Comparison of ENCODE assay signal across 26 cellular contexts in the genomic region with DNA sequence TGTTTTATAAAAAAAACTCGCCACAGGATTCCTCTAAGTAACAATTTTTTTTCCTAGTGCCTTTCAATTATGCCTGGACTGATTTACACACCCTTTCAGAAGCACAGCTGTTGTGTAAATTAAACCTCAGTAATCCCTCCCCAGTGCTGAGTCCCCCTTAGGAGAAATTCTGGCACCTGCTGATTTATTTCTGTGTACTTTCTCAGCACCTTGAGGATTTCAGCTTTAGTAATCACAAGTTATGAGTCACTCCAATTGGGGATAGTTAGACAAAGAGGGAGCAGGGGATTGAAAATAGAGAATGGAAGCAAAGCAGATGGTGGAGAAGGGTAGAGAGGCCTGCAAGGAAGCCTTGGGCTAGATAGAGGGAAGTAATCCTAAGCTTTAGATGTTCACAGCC.
DNase-seq lines count a peak whose midpoint lies in the region; ATAC-seq and TF ChIP-seq lines count a peak whose summit lies in the region.
"Had no signal": no experiment of that assay in that cellular context is flagged by ENCODE, and none has a peak within 500 bp of the region (broad histone marks: within the 10 kb centered on the region; RNA-seq: fewer than 3 reads in every experiment).

No MANE protein-coding gene starts in this region.

- no peaks in the 10 kb centered on the region for H3K36me3 ChIP-seq in A673 (ENCODE audit: insufficient read depth, low read length, poor library complexity, severe bottlenecking)
- no peaks in the 10 kb centered on the region for H3K36me3 ChIP-seq in HEK293 (ENCODE audit: control insufficient read depth in 2 of 2, insufficient read depth in 1 of 2, low read length in 2 of 2)
- H3K36me3 ChIP-seq: thoracic aorta, vagina had no signal

- H3K9me3 ChIP-seq in A673 (ENCODE audit: low read depth, low read length, poor library complexity, severe bottlenecking) (no peaks in the 10 kb centered on the region), HEK293 (ENCODE audit: control insufficient read depth, insufficient read depth, low read depth, low read length) (no peaks in the 10 kb centered on the region)
- H3K9me3 ChIP-seq: heart right ventricle, mucosa of descending colon, thoracic aorta, vagina had no signal

- peak; percentile 14 for DNase-seq in A673 (ENCODE audit: low spot score)
- peak; percentile 99 for DNase-seq in NCI-H69 (lab: John Stamatoyannopoulos, UW)
- DNase-seq in substantia nigra (lab: John Stamatoyannopoulos, UW): no peak
- DNase-seq in hippocampal formation (lab: John Stamatoyannopoulos, UW): no peak
- DNase-seq: activated naive CD4-positive, alpha-beta T cell treated with anti-CD3 and anti-CD28 coated beads, Interleukin-2, amount 10 ng/mL, durations not matched to agents 7 days and 5 days; central memory CD4-positive, alpha-beta T cell; HCEC 1CT; heart right ventricle; immature natural killer cell; mucosa of descending colon; NCI-H187 treated with DMSO at 0.1 percent for 48 hours; NCI-H446; RPMI8226; stimulated activated CD4-positive, alpha-beta T cell treated with anti-CD3 and anti-CD28 coated beads, Interleukin-1b, Interleukin-23, amount 100 ng/mL, for 48 hours; T-helper 9 cell had no signal

- H3K27ac ChIP-seq in A673 (ENCODE audit: low read depth, low read length, poor library complexity, severe bottlenecking) (no peak overlapping the region), HEK293 (ENCODE audit: extremely low read depth, low read depth, low read length) (0 out of 2 replicates have a peak overlapping the region, but pooled peaks have one; percentile 22), substantia nigra (ENCODE audit: low read depth, low read length, poor library complexity, severe bottlenecking) (no peak overlapping the region)
- H3K27ac ChIP-seq: heart right ventricle, skin epidermis, thoracic aorta, vagina had no signal

- H3K4me3 Mint-ChIP-seq in stimulated activated memory B cell treated with anti-CD40 and anti-IgM and Interleukin-4, amounts not matched to agents 10 μg/mL and 1 μg/mL and 100 μg/mL, for 72 hours: no peak overlapping the region
- H3K4me3 Mint-ChIP-seq: activated naive CD4-positive, alpha-beta T cell treated with anti-CD3 and anti-CD28 coated beads, Interleukin-2, amount 10 ng/mL, durations not matched to agents 7 days and 5 days; CD14-positive monocyte; immature natural killer cell; neural crest cell; stimulated activated effector memory CD8-positive, alpha-beta T cell treated with anti-CD3 and anti-CD28 coated beads, Interleukin-12 subunit alpha, Interleukin-12 subunit beta, amount 100 ng/mL, for 72 hours had no signal

- no peaks in the 10 kb centered on the region for H3K27me3 ChIP-seq in A673 (replicated peaks; ENCODE audit: insufficient read depth, low read depth, low read length, poor library complexity)
- H3K27me3 ChIP-seq: heart right ventricle, vagina had no signal

- no peak for TF ChIP-seq CTCF in A673 (conservative IDR thresholded peaks at IDR 0.05; ENCODE audit: low read depth, low read length)
- TF ChIP-seq CTCF in HEK293 (tag by site-specific recombination; IDR thresholded peaks at IDR 0.05): no peak

- POLR2A ChIA-PET in A673 (lab: Charles Lee; ENCODE audit: low non-redundant PET) (no interaction called here), HEK293 (lab: Yijun Ruan, JAX) (no interaction called here)

- H3K27me3 Mint-ChIP-seq in stimulated activated memory B cell treated with anti-CD40 and anti-IgM and Interleukin-4, amounts not matched to agents 10 μg/mL and 1 μg/mL and 100 μg/mL, for 72 hours: no peaks in the 10 kb centered on the region

- no peaks in the 10 kb centered on the region for H3K36me3 Mint-ChIP-seq in stimulated activated memory B cell treated with anti-CD40 and anti-IgM and Interleukin-4, amounts not matched to agents 10 μg/mL and 1 μg/mL and 100 μg/mL, for 72 hours
- H3K36me3 Mint-ChIP-seq: activated naive CD4-positive, alpha-beta T cell treated with anti-CD3 and anti-CD28 coated beads, Interleukin-2, amount 10 ng/mL, durations not matched to agents 7 days and 5 days; CD14-positive monocyte; stimulated activated effector memory CD8-positive, alpha-beta T cell treated with anti-CD3 and anti-CD28 coated beads, Interleukin-12 subunit alpha, Interleukin-12 subunit beta, amount 100 ng/mL, for 72 hours had no signal

- no peak overlapping the region for H3K4me3 ChIP-seq in A673 (ENCODE audit: low read depth, low read length, poor library complexity, severe bottlenecking)
- no peak overlapping the region for H3K4me3 ChIP-seq in HEK293 (ENCODE audit: low read depth, low read length)
- H3K4me3 ChIP-seq: heart right ventricle, mucosa of descending colon, skin epidermis, thoracic aorta, vagina had no signal

- ATAC-seq in esophagus mucosa (peak; percentile 54), HG02763 (IDR thresholded peaks at IDR 0.05; ENCODE audit: unreplicated experiment) (no peak)
- no peak for ATAC-seq in stimulated activated memory B cell treated with anti-CD40 and anti-IgM and Interleukin-4, amounts not matched to agents 10 μg/mL and 1 μg/mL and 100 μg/mL, for 72 hours
- ATAC-seq: activated CD4-positive, CD25-positive, alpha-beta regulatory T cell treated with anti-CD3 and anti-CD28 coated beads, Interleukin-2, amount 50 U/mL, for 24 hours; heart right ventricle; mucosa of descending colon; stimulated activated effector memory CD8-positive, alpha-beta T cell treated with anti-CD3 and anti-CD28 coated beads, Interleukin-12 subunit alpha, Interleukin-12 subunit beta, amount 100 ng/mL, for 72 hours had no signal

- intact Hi-C loops in A673 (cut with micrococcal nuclease; ENCODE audit: unreplicated experiment): no loop called here

- no peaks in the 10 kb centered on the region for H3K4me1 ChIP-seq in A673 (ENCODE audit: insufficient read depth, low read length, poor library complexity, severe bottlenecking)
- H3K4me1 ChIP-seq in HEK293 (ENCODE audit: control insufficient read depth, insufficient read depth, low read length): peaks cover 9% of the 10 kb centered on the region
- H3K4me1 ChIP-seq: vagina had no signal

- no peaks in the 10 kb centered on the region for H3K9me3 Mint-ChIP-seq in stimulated activated memory B cell treated with anti-CD40 and anti-IgM and Interleukin-4, amounts not matched to agents 10 μg/mL and 1 μg/mL and 100 μg/mL, for 72 hours
- H3K9me3 Mint-ChIP-seq: activated naive CD4-positive, alpha-beta T cell treated with anti-CD3 and anti-CD28 coated beads, Interleukin-2, amount 10 ng/mL, durations not matched to agents 7 days and 5 days; CD14-positive monocyte; immature natural killer cell; neural crest cell; stimulated activated effector memory CD8-positive, alpha-beta T cell treated with anti-CD3 and anti-CD28 coated beads, Interleukin-12 subunit alpha, Interleukin-12 subunit beta, amount 100 ng/mL, for 72 hours had no signal

- no TSS peak for BruUV-seq in A673 (replicated peaks; lab: Mats Ljungman, UMichigan)

- no peak overlapping the region for H3K27ac Mint-ChIP-seq in stimulated activated memory B cell treated with anti-CD40 and anti-IgM and Interleukin-4, amounts not matched to agents 10 μg/mL and 1 μg/mL and 100 μg/mL, for 72 hours
- H3K27ac Mint-ChIP-seq: activated naive CD4-positive, alpha-beta T cell treated with anti-CD3 and anti-CD28 coated beads, Interleukin-2, amount 10 ng/mL, durations not matched to agents 7 days and 5 days; CD14-positive monocyte; immature natural killer cell; stimulated activated effector memory CD8-positive, alpha-beta T cell treated with anti-CD3 and anti-CD28 coated beads, Interleukin-12 subunit alpha, Interleukin-12 subunit beta, amount 100 ng/mL, for 72 hours had no signal

- peaks cover 12% of the 10 kb centered on the region for H3K4me1 Mint-ChIP-seq in stimulated activated memory B cell treated with anti-CD40 and anti-IgM and Interleukin-4, amounts not matched to agents 10 μg/mL and 1 μg/mL and 100 μg/mL, for 72 hours
- H3K4me1 Mint-ChIP-seq: activated naive CD4-positive, alpha-beta T cell treated with anti-CD3 and anti-CD28 coated beads, Interleukin-2, amount 10 ng/mL, durations not matched to agents 7 days and 5 days; CD14-positive monocyte; immature natural killer cell; stimulated activated effector memory CD8-positive, alpha-beta T cell treated with anti-CD3 and anti-CD28 coated beads, Interleukin-12 subunit alpha, Interleukin-12 subunit beta, amount 100 ng/mL, for 72 hours had no signal

- CTCF ChIA-PET in A673 (lab: Charles Lee) (no interaction called here), HEK293 (lab: Yijun Ruan, JAX) (interaction anchor here (0.7 kb wide), 1 partner anchor 185 kb away, joined by 3 read pairs; no protein-coding TSS in a partner anchor)

TF ChIP-seq in HEK293, 187 proteins besides CTCF, POLR2A, EP300 and RAD21 (continues in another document):
- TF ChIP-seq, protein P1, sequence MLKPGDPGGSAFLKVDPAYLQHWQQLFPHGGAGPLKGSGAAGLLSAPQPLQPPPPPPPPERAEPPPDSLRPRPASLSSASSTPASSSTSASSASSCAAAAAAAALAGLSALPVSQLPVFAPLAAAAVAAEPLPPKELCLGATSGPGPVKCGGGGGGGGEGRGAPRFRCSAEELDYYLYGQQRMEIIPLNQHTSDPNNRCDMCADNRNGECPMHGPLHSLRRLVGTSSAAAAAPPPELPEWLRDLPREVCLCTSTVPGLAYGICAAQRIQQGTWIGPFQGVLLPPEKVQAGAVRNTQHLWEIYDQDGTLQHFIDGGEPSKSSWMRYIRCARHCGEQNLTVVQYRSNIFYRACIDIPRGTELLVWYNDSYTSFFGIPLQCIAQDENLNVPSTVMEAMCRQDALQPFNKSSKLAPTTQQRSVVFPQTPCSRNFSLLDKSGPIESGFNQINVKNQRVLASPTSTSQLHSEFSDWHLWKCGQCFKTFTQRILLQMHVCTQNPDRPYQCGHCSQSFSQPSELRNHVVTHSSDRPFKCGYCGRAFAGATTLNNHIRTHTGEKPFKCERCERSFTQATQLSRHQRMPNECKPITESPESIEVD (tag by site-specific recombination; IDR thresholded peaks at IDR 0.05): peak; percentile 87
- TF ChIP-seq ZNF76 (tag by site-specific recombination; IDR thresholded peaks at IDR 0.05; ENCODE audit: borderline replicate concordance, low read depth): no peak
- 0 out of 2 replicates have a peak, but pooled peaks have one; percentile 13 for TF ChIP-seq ZNF366 (tag by site-specific recombination; conservative IDR thresholded peaks at IDR 0.05)
- TF ChIP-seq, protein P2, sequence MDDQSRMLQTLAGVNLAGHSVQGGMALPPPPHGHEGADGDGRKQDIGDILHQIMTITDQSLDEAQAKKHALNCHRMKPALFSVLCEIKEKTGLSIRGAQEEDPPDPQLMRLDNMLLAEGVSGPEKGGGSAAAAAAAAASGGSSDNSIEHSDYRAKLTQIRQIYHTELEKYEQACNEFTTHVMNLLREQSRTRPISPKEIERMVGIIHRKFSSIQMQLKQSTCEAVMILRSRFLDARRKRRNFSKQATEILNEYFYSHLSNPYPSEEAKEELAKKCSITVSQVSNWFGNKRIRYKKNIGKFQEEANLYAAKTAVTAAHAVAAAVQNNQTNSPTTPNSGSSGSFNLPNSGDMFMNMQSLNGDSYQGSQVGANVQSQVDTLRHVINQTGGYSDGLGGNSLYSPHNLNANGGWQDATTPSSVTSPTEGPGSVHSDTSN (CRISPR knock-in tag; IDR thresholded peaks at IDR 0.05): no peak
- no peak for TF ChIP-seq ZNF354C (tag by site-specific recombination; IDR thresholded peaks at IDR 0.05; ENCODE audit: borderline replicate concordance, low read depth)
- TF ChIP-seq ZBTB7A (tag by site-specific recombination; IDR thresholded peaks at IDR 0.05; ENCODE audit: low read depth): no peak

Comparison
In these comparisons a context has a peak if more than half of its experiments do, and no peak if none do; other contexts are left out.
1. DNase-seq: peak in A673 (single experiment) and NCI-H69 (single experiment); none in substantia nigra (0 of 49) and hippocampal formation (0 of 2).